Comparison of ENCODE assay signal across 8 cellular contexts in genomic region chr12:76621582-76622024, GRCh38.
DNase-seq lines count a peak whose midpoint lies in the region; ATAC-seq, FAIRE-seq and TF ChIP-seq lines count a peak whose summit lies in the region.

No MANE protein-coding gene starts in this region.

- FAIRE-seq in frontal cortex (lab: Jason Lieb, UNC) (peak; percentile 65), pancreas (lab: Jason Lieb, UNC) (peak; percentile 77)

- H3K27ac ChIP-seq in MM.1S (ENCODE audit: low read length), result no peak overlapping the region
- peak overlapping the region in 1 of 4 donors; percentile 7 for H3K27ac ChIP-seq in pancreas
- H3K27ac ChIP-seq in upper lobe of left lung, result no peak overlapping the region

- 1 to 2% methylated on average over 1 of the region's 1 CpG for WGBS in pancreas, 2 donors
- WGBS in upper lobe of left lung, 2 donors, result 7% methylated on average over 1 of the region's 1 CpG

- H3K9me3 ChIP-seq in MM.1S (replicated peaks; ENCODE audit: insufficient read depth, low read length), result no peaks in the 10 kb centered on the region
- H3K9me3 ChIP-seq in pancreas, result no peaks in the 10 kb centered on the region
- no peaks in the 10 kb centered on the region for H3K9me3 ChIP-seq in upper lobe of left lung

- DNase-seq in ELF-1 (ENCODE audit: low read depth, low spot score), result peak; percentile 54
- DNase-seq in H4 (ENCODE audit: low spot score), result peak; percentile 63
- peak; percentile 70 for DNase-seq in MM.1S
- DNase-seq in SHP77 (lab: John Stamatoyannopoulos, UW), result peak; percentile 57 to 59
- peak; percentile 40 for DNase-seq in activated effector memory CD4-positive, alpha-beta T cell treated with Interleukin-2 at 50 U/mL for 16 hours
- peak; percentile 40 to 65 for DNase-seq in frontal cortex (ENCODE audit: low spot score in 2 of 2)
- peak in 5 of 6 donors; percentile 65 to 79 (median 71) for DNase-seq in pancreas
- DNase-seq in upper lobe of left lung, result peak in 1 of 2 donors; percentile 56

- H3K36me3 ChIP-seq in MM.1S (replicated peaks; ENCODE audit: insufficient read depth, low read length) (no peaks in the 10 kb centered on the region), pancreas (no peaks in the 10 kb centered on the region), upper lobe of left lung (no peaks in the 10 kb centered on the region)

- H3K9ac ChIP-seq in MM.1S (ENCODE audit: low read length), result no peak overlapping the region

- no peak for TF ChIP-seq POLR2A in upper lobe of left lung (IDR thresholded peaks at IDR 0.05)

- TF ChIP-seq EP300 in upper lobe of left lung (IDR thresholded peaks at IDR 0.05), result no peak

- H3K4me1 ChIP-seq in MM.1S (ENCODE audit: low read length), result peaks cover 20% of the 10 kb centered on the region
- peaks cover 0 to 9% (median 5%) of the 10 kb centered on the region in 3 donors for H3K4me1 ChIP-seq in pancreas
- peaks cover 0 to 4% (median 0%) of the 10 kb centered on the region in 4 donors for H3K4me1 ChIP-seq in upper lobe of left lung

- TF ChIP-seq CTCF in MM.1S (IDR thresholded peaks at IDR 0.05; ENCODE audit: low read length), result peak; percentile 94
- TF ChIP-seq CTCF in pancreas (IDR thresholded peaks at IDR 0.05), result peak; percentile 73 to 98 (median 86)
- peak; percentile 85 to 93 (median 92) for TF ChIP-seq CTCF in upper lobe of left lung (IDR thresholded peaks at IDR 0.05)

- H3K27me3 ChIP-seq in MM.1S (replicated peaks; ENCODE audit: insufficient read depth, low read length), result no peaks in the 10 kb centered on the region
- no peaks in the 10 kb centered on the region for H3K27me3 ChIP-seq in pancreas
- H3K27me3 ChIP-seq in upper lobe of left lung, result no peaks in the 10 kb centered on the region

- no peak overlapping the region for H3K4me3 ChIP-seq in MM.1S (ENCODE audit: low read length)
- H3K4me3 ChIP-seq in pancreas, result no peak overlapping the region
- H3K4me3 ChIP-seq in upper lobe of left lung, result no peak overlapping the region

- H4K20me1 ChIP-seq in MM.1S (ENCODE audit: insufficient read depth, low read length), result no peaks in the 10 kb centered on the region

- H3K79me2 ChIP-seq in MM.1S (ENCODE audit: low read length), result no peaks in the 10 kb centered on the region

- peaks cover 6% of the 10 kb centered on the region; the same call in 1 of the 2 replicates for H3F3A ChIP-seq in MM.1S (ENCODE audit: insufficient read depth, low read length)

- intact Hi-C loops in pancreas (cut with DNase I), result loop anchor here in 1 of 3 donors (10.0 kb wide), 1 partner anchor 383 kb away; no protein-coding TSS in a partner anchor

- H2AFZ ChIP-seq in MM.1S (ENCODE audit: low read length), result no peak overlapping the region

- no peaks in the 10 kb centered on the region for H3K9me2 ChIP-seq in MM.1S (replicated peaks; ENCODE audit: insufficient read depth, low read length)

- ATAC-seq in pancreas (peak; percentile 93 to 100 (median 98)), upper lobe of left lung (ENCODE audit: low FRiP score in 2 of 2) (peak; percentile 90)

- H3K4me2 ChIP-seq in MM.1S (ENCODE audit: low read depth, low read length), result no peak overlapping the region
